ENCODE assay signal across 16 cellular contexts in genomic region chr11:114072978-114073377, GRCh38. TPM values are rescaled to one million over a fixed set of nuclear protein-coding genes. Genes with fewer than 3 reads are reported as not detected.
DNase-seq lines count a peak whose midpoint lies in the region; ATAC-seq, FAIRE-seq and TF ChIP-seq lines count a peak whose summit lies in the region.
"Had no signal": no experiment of that assay in that cellular context is flagged by ENCODE, and none has a peak within 500 bp of the region (broad histone marks: within the 10 kb centered on the region; RNA-seq: fewer than 3 reads in every experiment).

No MANE protein-coding gene starts in this region.

- peaks cover 5% of the 10 kb centered on the region for H3K27me3 Mint-ChIP-seq in activated CD4-positive, alpha-beta memory T cell treated with anti-CD3 and anti-CD28 coated beads, Interleukin-2, amount 10 ng/mL, durations not matched to agents 7 days and 5 days
- peaks cover 0 to 2% (median 0%) of the 10 kb centered on the region in 5 donors for H3K27me3 Mint-ChIP-seq in naive thymus-derived CD8-positive, alpha-beta T cell

- TF ChIP-seq POLR2A in upper lobe of left lung (IDR thresholded peaks at IDR 0.05) (no peak), H54 (IDR thresholded peaks at IDR 0.05; ENCODE audit: low read depth, low read length) (no peak)

- H3K4me1 Mint-ChIP-seq in activated CD4-positive, alpha-beta memory T cell treated with anti-CD3 and anti-CD28 coated beads, Interleukin-2, amount 10 ng/mL, durations not matched to agents 7 days and 5 days, result peaks cover 54% of the 10 kb centered on the region
- H3K4me1 Mint-ChIP-seq in naive thymus-derived CD8-positive, alpha-beta T cell, result peaks cover 39 to 68% (median 52%) of the 10 kb centered on the region in 4 donors

- no peak overlapping the region for H3K4me3 Mint-ChIP-seq in activated CD4-positive, alpha-beta memory T cell treated with anti-CD3 and anti-CD28 coated beads, Interleukin-2, amount 10 ng/mL, durations not matched to agents 7 days and 5 days
- peak overlapping the region in 6 of 10 donors; percentile 4 to 51 (median 24) for H3K4me3 Mint-ChIP-seq in naive thymus-derived CD8-positive, alpha-beta T cell

- ATAC-seq in heart right ventricle, result peak in 1 of 8 donors; percentile 5
- no peak for ATAC-seq in naive thymus-derived CD8-positive, alpha-beta T cell
- ATAC-seq in upper lobe of left lung (ENCODE audit: low FRiP score in 2 of 2), result no peak
- ATAC-seq in HG03521 (IDR thresholded peaks at IDR 0.05; ENCODE audit: unreplicated experiment), result no peak
- ATAC-seq: esophagus mucosa, SK-N-SH treated with all-trans-retinoic acid at 6 μM for 48 hours had no signal

- TF ChIP-seq EP300 in upper lobe of left lung (IDR thresholded peaks at IDR 0.05), result no peak

- CTCF ChIA-PET in activated CD4-positive, alpha-beta memory T cell treated with anti-CD3 and anti-CD28 coated beads, Interleukin-2, amount 10 ng/mL, durations not matched to agents 7 days and 5 days (lab: Charles Lee), result interaction anchor here (1.1 to 1.5 kb wide), 4 partner anchors 13 to 188 kb away, joined by 3 to 9 read pairs (median 4); no protein-coding TSS in a partner anchor

- H3K36me3 ChIP-seq in heart right ventricle (peaks cover 0 to 33% (median 5%) of the 10 kb centered on the region in 9 donors), upper lobe of left lung (peaks cover 22 to 92% (median 56%) of the 10 kb centered on the region in 4 donors)
- H3K36me3 ChIP-seq: colonic mucosa had no signal

- WGBS in heart right ventricle, 2 donors, result 73 to 85% methylated on average over 4 of the region's 4 CpGs
- 74 to 82% methylated on average over 4 of the region's 4 CpGs for WGBS in upper lobe of left lung, 2 donors

- no peak for TF ChIP-seq CTCF in heart right ventricle (IDR thresholded peaks at IDR 0.05)
- no peak for TF ChIP-seq CTCF in upper lobe of left lung (IDR thresholded peaks at IDR 0.05)

- no peaks in the 10 kb centered on the region for H3K27me3 ChIP-seq in heart right ventricle
- H3K27me3 ChIP-seq in upper lobe of left lung, result no peaks in the 10 kb centered on the region
- H3K27me3 ChIP-seq: colonic mucosa, left lung had no signal

- peak overlapping the region; percentile 84 for H3K27ac Mint-ChIP-seq in activated CD4-positive, alpha-beta memory T cell treated with anti-CD3 and anti-CD28 coated beads, Interleukin-2, amount 10 ng/mL, durations not matched to agents 7 days and 5 days
- H3K27ac Mint-ChIP-seq in naive thymus-derived CD8-positive, alpha-beta T cell, result peak overlapping the region in 4 of 10 donors; percentile 18 to 77 (median 64)

- DNase-seq in heart right ventricle (no peak), cardiac septum (ENCODE audit: low spot score) (no peak), upper lobe of left lung (no peak), kidney glomerular epithelial cell (lab: John Stamatoyannopoulos, UW) (no peak), H54 (ENCODE audit: insufficient read length, low spot score) (no peak)
- no peak for DNase-seq in activated CD4-positive, alpha-beta memory T cell treated with anti-CD3 and anti-CD28 coated beads, Interleukin-2, amount 10 ng/mL, durations not matched to agents 7 days and 5 days
- DNase-seq in naive thymus-derived CD8-positive, alpha-beta T cell, result no peak
- DNase-seq: colonic mucosa, DMS153, hippocampal formation, left lung, NCI-H146, NCI-H446 had no signal

- POLR2A ChIA-PET in activated CD4-positive, alpha-beta memory T cell treated with anti-CD3 and anti-CD28 coated beads, Interleukin-2, amount 10 ng/mL, durations not matched to agents 7 days and 5 days (lab: Charles Lee), result interaction anchor here (1.0 to 4.7 kb wide), 3 partner anchors 8 to 15 kb away, joined by 3 to 28 read pairs (median 4); no protein-coding TSS in a partner anchor
- POLR2A ChIA-PET in naive thymus-derived CD8-positive, alpha-beta T cell (lab: Charles Lee), result interaction anchor here (0.6 to 1.3 kb wide), 4 partner anchors 9 to 12 kb away, joined by 3 to 5 read pairs (median 4); no protein-coding TSS in a partner anchor

- intact Hi-C loops in heart right ventricle (cut with DNase I), result loop anchor here in 1 of 10 donors (5.0 kb wide), 1 partner anchor 99 kb away; no protein-coding TSS in a partner anchor
- intact Hi-C loops in cardiac septum (cut with DNase I), result no loop called here

- H3K4me3 ChIP-seq in heart right ventricle (no peak overlapping the region), upper lobe of left lung (peak overlapping the region in 2 of 4 donors; percentile 7 to 38)
- H3K4me3 ChIP-seq: colonic mucosa, left lung had no signal

- H3K36me3 Mint-ChIP-seq in activated CD4-positive, alpha-beta memory T cell treated with anti-CD3 and anti-CD28 coated beads, Interleukin-2, amount 10 ng/mL, durations not matched to agents 7 days and 5 days (ENCODE audit: low read depth), result peaks cover 16% of the 10 kb centered on the region
- H3K36me3 Mint-ChIP-seq in naive thymus-derived CD8-positive, alpha-beta T cell, result no peaks in the 10 kb centered on the region

- H3K9me3 ChIP-seq in heart right ventricle, result no peaks in the 10 kb centered on the region
- no peaks in the 10 kb centered on the region for H3K9me3 ChIP-seq in upper lobe of left lung
- H3K9me3 ChIP-seq: colonic mucosa, left lung had no signal

- H3K27ac ChIP-seq in heart right ventricle (peak overlapping the region in 9 of 10 donors; percentile 62 to 90 (median 82)), upper lobe of left lung (peak overlapping the region in 3 of 4 donors; percentile 38 to 87 (median 68))
- H3K27ac ChIP-seq: colonic mucosa had no signal

- FAIRE-seq in H54 (lab: Jason Lieb, UNC), result no peak

- H3K4me1 ChIP-seq in heart right ventricle (peaks cover 44 to 99% (median 95%) of the 10 kb centered on the region in 9 donors), upper lobe of left lung (peaks cover 89 to 96% (median 94%) of the 10 kb centered on the region in 4 donors)
- H3K4me1 ChIP-seq: colonic mucosa had no signal

- H3K9me3 Mint-ChIP-seq in activated CD4-positive, alpha-beta memory T cell treated with anti-CD3 and anti-CD28 coated beads, Interleukin-2, amount 10 ng/mL, durations not matched to agents 7 days and 5 days, result no peaks in the 10 kb centered on the region
- peaks cover 0 to 1% (median 0%) of the 10 kb centered on the region in 9 donors for H3K9me3 Mint-ChIP-seq in naive thymus-derived CD8-positive, alpha-beta T cell

RNA-seq across cellular contexts. Expression of gene ZBTB16, which starts 13.5 kb away (rescaled TPM):
- 100 to 1,000 TPM in 1 of 10 donors, 10 to 100 TPM in 9; 18.3 to 108 (median 72.9) TPM for total RNA-seq in heart right ventricle
- 10 to 100 TPM; 21.1 to 39.6 TPM for polyA plus RNA-seq in heart right ventricle
- total RNA-seq in cardiac septum, result 25.4 TPM
- total RNA-seq in activated CD4-positive, alpha-beta memory T cell treated with anti-CD3 and anti-CD28 coated beads, Interleukin-2, amount 10 ng/mL, durations not matched to agents 7 days and 5 days, result 10 to 100 TPM; 11.0 to 11.8 TPM
- total RNA-seq in naive thymus-derived CD8-positive, alpha-beta T cell, result 1 to 10 TPM; 1.3 to 2.5 TPM
- polyA plus RNA-seq in naive thymus-derived CD8-positive, alpha-beta T cell, result 1 to 10 TPM in 2 of 3 donors, under 1 TPM in 1; 0.21 to 7.5 (median 4.4) TPM
- total RNA-seq in upper lobe of left lung, result 100 to 1,000 TPM; 110 to 584 (median 179) TPM
